In genomic region chr19:36572593-36573019, GRCh38 we compare ENCODE assay signal across 8 cellular contexts. TPM values are rescaled to one million over a fixed set of nuclear protein-coding genes. Genes with fewer than 3 reads are reported as not detected.
DNase-seq lines count a peak whose midpoint lies in the region; ATAC-seq and TF ChIP-seq lines count a peak whose summit lies in the region.

No MANE protein-coding gene starts in this region.

- no peaks in the 10 kb centered on the region for H3F3A ChIP-seq in Loucy (ENCODE audit: low read depth)

- H3K9me2 ChIP-seq in Loucy (replicated peaks; ENCODE audit: low read depth, low read length): no peaks in the 10 kb centered on the region

- no peaks in the 10 kb centered on the region for H3K27me3 Mint-ChIP-seq in nephron (ENCODE audit: low read depth)

- H3K36me3 ChIP-seq in Loucy (ENCODE audit: insufficient read depth, low read length) (no peaks in the 10 kb centered on the region; the same call in 1 of the 2 replicates), duodenal mucosa (ENCODE audit: control insufficient read depth in 1 of 2, insufficient read depth in 2 of 2, low read length in 2 of 2) (peaks cover 20 to 31% of the 10 kb centered on the region in 2 donors)

- peak overlapping the region; percentile 99 for H2AFZ ChIP-seq in Loucy (ENCODE audit: low read length)

- ATAC-seq in GM18498 (IDR thresholded peaks at IDR 0.05; ENCODE audit: unreplicated experiment) (no peak), HG02884 (IDR thresholded peaks at IDR 0.05; ENCODE audit: unreplicated experiment) (no peak)

- H3K4me1 ChIP-seq in Loucy (ENCODE audit: insufficient read depth, low read length, poor library complexity, severe bottlenecking) (peaks cover 25% of the 10 kb centered on the region), duodenal mucosa (ENCODE audit: control insufficient read depth in 1 of 2, insufficient read depth in 2 of 2, low read length in 2 of 2) (peaks cover 14 to 16% of the 10 kb centered on the region in 2 donors)

- peak overlapping the region; percentile 87 to 94 (median 93) for H3K4me3 Mint-ChIP-seq in nephron

- peaks cover 10% of the 10 kb centered on the region for H4K20me1 ChIP-seq in Loucy (ENCODE audit: insufficient read depth, low read length, poor library complexity, severe bottlenecking)

- no peak for DNase-seq in AG10803 (ENCODE audit: low read depth)
- DNase-seq in mesenteric fat pad (ENCODE audit: low spot score): no peak
- DNase-seq in 8988T: no peak

- H3K9me3 ChIP-seq in Loucy (ENCODE audit: insufficient read depth, low read depth, low read length) (no peaks in the 10 kb centered on the region), duodenal mucosa (ENCODE audit: control insufficient read depth in 1 of 2, low read length in 2 of 2) (peaks cover 15 to 29% of the 10 kb centered on the region in 2 donors)

- H3K27ac ChIP-seq in duodenal mucosa (ENCODE audit: low read depth, low read length): peak overlapping the region; percentile 73

- H3K9me3 Mint-ChIP-seq in nephron: peaks cover 48% of the 10 kb centered on the region

- peaks cover 49% of the 10 kb centered on the region for H3K79me2 ChIP-seq in Loucy (ENCODE audit: insufficient read depth, low read length)

- H3K4me1 Mint-ChIP-seq in nephron: peaks cover 31% of the 10 kb centered on the region

- peaks cover 92% of the 10 kb centered on the region for H3K36me3 Mint-ChIP-seq in nephron (ENCODE audit: low read depth)

- H3K27me3 ChIP-seq in Loucy (ENCODE audit: insufficient read depth, low read length, poor library complexity, severe bottlenecking): no peaks in the 10 kb centered on the region
- no peaks in the 10 kb centered on the region for H3K27me3 ChIP-seq in duodenal mucosa (ENCODE audit: control insufficient read depth in 1 of 2, insufficient read depth in 2 of 2, low read length in 2 of 2)

- peak overlapping the region; percentile 73 to 92 (median 90) for H3K27ac Mint-ChIP-seq in nephron

- TF ChIP-seq CTCF in AG10803 (conservative IDR thresholded peaks at IDR 0.05; ENCODE audit: low read length) (no peak), Loucy (conservative IDR thresholded peaks at IDR 0.05; ENCODE audit: low read length) (no peak), nephron (IDR thresholded peaks at IDR 0.05; ENCODE audit: unreplicated experiment in 3 of 3) (no peak)

- H3K4me3 ChIP-seq in AG10803 (ENCODE audit: low read length): peak overlapping the region; percentile 98
- H3K4me3 ChIP-seq in Loucy (ENCODE audit: low read length, poor library complexity, severe bottlenecking): peak overlapping the region; percentile 99
- peak overlapping the region; percentile 90 to 100 for H3K4me3 ChIP-seq in duodenal mucosa (ENCODE audit: low read depth in 1 of 2, low read length in 2 of 2)

- H3K4me2 ChIP-seq in Loucy (ENCODE audit: low read depth, low read length, poor library complexity, severe bottlenecking): peak overlapping the region; percentile 75

- H3K9ac ChIP-seq in Loucy (ENCODE audit: low read depth, low read length, poor library complexity, severe bottlenecking) (peak overlapping the region; percentile 82), duodenal mucosa (ENCODE audit: low read depth in 1 of 2, low read length in 2 of 2) (peak overlapping the region; percentile 77 to 89)

RNA-seq across cellular contexts. Expression of gene ZNF529, which starts 0.5 kb away (rescaled TPM):
- total RNA-seq in mesenteric fat pad: 7.4 TPM

RNA-seq across cellular contexts. Expression of gene ZNF382, which starts 32.5 kb away (rescaled TPM):
- 6.0 TPM for total RNA-seq in mesenteric fat pad

RNA-seq across cellular contexts. Expression of gene ZNF260, which starts 44.5 kb away (rescaled TPM):
- 7.2 TPM for total RNA-seq in mesenteric fat pad
